In the genomic region with DNA sequence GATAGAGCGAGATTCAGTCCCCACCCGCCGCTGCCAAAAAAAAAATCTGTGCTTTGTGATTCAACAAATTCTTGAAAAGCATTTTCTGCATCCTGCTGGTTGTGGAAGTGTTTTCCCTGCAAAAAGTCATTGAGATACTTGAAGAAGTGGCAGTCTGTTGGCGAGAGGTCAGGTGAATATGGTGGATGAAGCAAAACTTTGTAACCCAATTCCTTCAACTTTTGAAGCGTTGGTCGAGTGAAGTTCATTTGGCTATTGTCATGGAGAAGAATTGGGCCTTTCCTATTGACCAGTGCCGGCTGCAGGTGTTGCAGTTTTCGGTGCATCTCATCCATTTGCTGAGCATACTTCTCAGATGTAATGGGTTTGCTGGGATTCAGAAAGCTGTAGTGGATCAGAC, we compare ENCODE assay signal across 19 cellular contexts. TPM values are rescaled to one million over a fixed set of nuclear protein-coding genes. Genes with fewer than 3 reads are reported as not detected.
DNase-seq lines count a peak whose midpoint lies in the region; ATAC-seq and TF ChIP-seq lines count a peak whose summit lies in the region.
"Had no signal": no experiment of that assay in that cellular context is flagged by ENCODE, and none has a peak within 500 bp of the region (broad histone marks: within the 10 kb centered on the region; RNA-seq: fewer than 3 reads in every experiment).

No MANE protein-coding gene starts in this region.

- H3K27ac ChIP-seq in H9 (ENCODE audit: insufficient read length, low read depth, low read length) (peak overlapping the region; percentile 6), esophagus muscularis mucosa (replicated peaks in 1 of 4) (no peak overlapping the region), substantia nigra (ENCODE audit: low read depth, low read length, poor library complexity, severe bottlenecking) (no peak overlapping the region)

- H3K9me3 Mint-ChIP-seq in H9 (no peaks in the 10 kb centered on the region), WTC11 (no peaks in the 10 kb centered on the region)

- H3T11ph ChIP-seq in H9 (ENCODE audit: low read length): no peak overlapping the region

- H2BK20ac ChIP-seq in H9 (ENCODE audit: low read depth, low read length, poor library complexity, severe bottlenecking): no peak overlapping the region

- H2AK5ac ChIP-seq in H9 (ENCODE audit: insufficient read length, low read length): no peak overlapping the region

- no peaks in the 10 kb centered on the region for H3K9me3 ChIP-seq in H9 (ENCODE audit: control insufficient read depth, low read depth, low read length)
- no peaks in the 10 kb centered on the region for H3K9me3 ChIP-seq in esophagus muscularis mucosa
- H3K9me3 ChIP-seq: A549 had no signal

- CTCF ChIA-PET in WTC11 (lab: Charles Lee): interaction anchor here (1.6 kb wide), 1 partner anchor 21 kb away, joined by 5 read pairs; the partner anchor contains the start of gene SRGAP1

- H3K4me3 ChIP-seq in esophagus muscularis mucosa: no peak overlapping the region
- H3K4me3 ChIP-seq: A549 had no signal

- no peaks in the 10 kb centered on the region for H3K23me2 ChIP-seq in H9 (ENCODE audit: insufficient read length, low read depth, low read length, poor library complexity, severe bottlenecking)

- ATAC-seq in WTC11: peak; percentile 36
- ATAC-seq: A549, HCT116 had no signal

- H3K14ac ChIP-seq in H9 (ENCODE audit: insufficient read depth, low read length): no peak overlapping the region

- H3K79me2 ChIP-seq in H9 (ENCODE audit: insufficient read depth, low read length): no peaks in the 10 kb centered on the region

- no peak overlapping the region for H3K56ac ChIP-seq in H9 (ENCODE audit: insufficient read length, low read depth, low read length)

- H3K36me3 Mint-ChIP-seq in H9 (ENCODE audit: insufficient read depth in 1 of 3, low read depth in 3 of 3): no peaks in the 10 kb centered on the region
- no peaks in the 10 kb centered on the region for H3K36me3 Mint-ChIP-seq in WTC11
- H3K36me3 Mint-ChIP-seq: CD4-positive, alpha-beta memory T cell had no signal

- H4K5ac ChIP-seq in H9 (ENCODE audit: insufficient read length, low read depth, low read length): no peak overlapping the region

- H2BK5ac ChIP-seq in H9 (ENCODE audit: insufficient read length, low read length): no peak overlapping the region

- WGBS in H9 (ENCODE audit: extremely low coverage, insufficient read length, low lambda C conversion rate): no CpG with 5 or more reads among the region's 8 CpGs
- 97% methylated on average over 8 of the region's 8 CpGs for WGBS in esophagus muscularis mucosa

- no peak overlapping the region for H3K9ac ChIP-seq in H9 (ENCODE audit: extremely low read depth, insufficient read length, low read length)

- intact Hi-C loops in esophagus muscularis mucosa (cut with DNase I): no loop called here

- H2AFZ ChIP-seq in H9 (ENCODE audit: low read length): no peak overlapping the region

- no peak overlapping the region for H3K18ac ChIP-seq in H9 (ENCODE audit: insufficient read length, low read depth, low read length)

- H4K8ac ChIP-seq in H9 (replicated peaks; ENCODE audit: insufficient read length, low read depth, low read length): no peak overlapping the region

- H2BK120ac ChIP-seq in H9 (ENCODE audit: low read depth, low read length, poor library complexity, severe bottlenecking): no peak overlapping the region

- H3K27me3 Mint-ChIP-seq in H9 (ENCODE audit: low read depth) (no peaks in the 10 kb centered on the region), WTC11 (ENCODE audit: low read depth) (no peaks in the 10 kb centered on the region)

- no peak overlapping the region for H2BK12ac ChIP-seq in H9 (ENCODE audit: insufficient read length, low read depth, low read length)

- H3K27me3 ChIP-seq in H9 (ENCODE audit: insufficient read depth, low read length) (no peaks in the 10 kb centered on the region), esophagus muscularis mucosa (no peaks in the 10 kb centered on the region)

- H3K4me2 ChIP-seq in H9 (ENCODE audit: insufficient read depth, insufficient read length, low read length): peak overlapping the region; percentile 17

- H3K36me3 ChIP-seq in esophagus muscularis mucosa: no peaks in the 10 kb centered on the region

- POLR2A ChIA-PET in WTC11 (lab: Charles Lee): no interaction called here

- H4K20me1 ChIP-seq in H9 (ENCODE audit: control insufficient read depth, insufficient read depth, insufficient read length): no peaks in the 10 kb centered on the region

- DNase-seq in H9 (no peak), WTC11 (ENCODE audit: low spot score) (no peak), esophagus muscularis mucosa (ENCODE audit: extremely low spot score) (peak; percentile 72), NCI-H1436 treated with DMSO at 0.1 percent for 48 hours (lab: John Stamatoyannopoulos, UW) (no peak), NCI-H524 (lab: John Stamatoyannopoulos, UW) (no peak), substantia nigra (lab: John Stamatoyannopoulos, UW) (no peak)
- DNase-seq: 8988T; ACHN; C1 segment of cervical spinal cord; Calu3; CD4-positive, alpha-beta memory T cell; COR-L47; DMS53; DMS79 treated with DMSO at 0.1 percent for 48 hours; GF-D8; GOT3; H7 had no signal

- H3K4me1 Mint-ChIP-seq in H9: peaks cover 39 to 41% of the 10 kb centered on the region in 2 experiments
- peaks cover 70% of the 10 kb centered on the region for H3K4me1 Mint-ChIP-seq in WTC11
- H3K4me1 Mint-ChIP-seq: CD4-positive, alpha-beta memory T cell had no signal

- no peak for TF ChIP-seq CTCF in H9 (conservative IDR thresholded peaks at IDR 0.05)
- no peak for TF ChIP-seq CTCF in WTC11 (IDR thresholded peaks at IDR 0.05)
- no peak for TF ChIP-seq CTCF in esophagus muscularis mucosa (IDR thresholded peaks at IDR 0.05)

- H3K4ac ChIP-seq in H9 (ENCODE audit: low read depth, low read length): no peak overlapping the region

- peaks cover 4% of the 10 kb centered on the region for H3K79me1 ChIP-seq in H9 (ENCODE audit: insufficient read depth, low read depth, low read length, poor library complexity, severe bottlenecking)

- TF ChIP-seq POLR2A in esophagus muscularis mucosa (IDR thresholded peaks at IDR 0.05; ENCODE audit: low read depth): no peak

- H2BK15ac ChIP-seq in H9 (ENCODE audit: low read depth, low read length): no peak overlapping the region

- no peak overlapping the region for H3K4me3 Mint-ChIP-seq in H9
- H3K4me3 Mint-ChIP-seq in WTC11: peak overlapping the region; percentile 53
- H3K4me3 Mint-ChIP-seq: CD4-positive, alpha-beta memory T cell had no signal

- H3K27ac Mint-ChIP-seq in H9 (no peak overlapping the region; a peak in 1 of 7 replicates), WTC11 (peak overlapping the region; percentile 94)
- H3K27ac Mint-ChIP-seq: CD4-positive, alpha-beta memory T cell had no signal

- H3K23ac ChIP-seq in H9 (ENCODE audit: insufficient read length, low read depth, low read length): no peak overlapping the region

- H3K4me1 ChIP-seq in H9 (ENCODE audit: insufficient read depth, low read length): peaks cover 4% of the 10 kb centered on the region; the same call in 1 of the 2 replicates
- peaks cover 9 to 27% (median 26%) of the 10 kb centered on the region in 4 donors for H3K4me1 ChIP-seq in esophagus muscularis mucosa

- no peak overlapping the region for H4K91ac ChIP-seq in H9 (ENCODE audit: insufficient read length, low read depth, low read length)

- TF ChIP-seq EP300 in esophagus muscularis mucosa (IDR thresholded peaks at IDR 0.05): no peak

TF ChIP-seq in WTC11, 78 proteins besides CTCF, POLR2A, EP300 and RAD21 (continues in another document):
- TF ChIP-seq ZNF121 (CRISPR knock-in tag; IDR thresholded peaks at IDR 0.05) (no peak), ZNF416 (CRISPR knock-in tag; IDR thresholded peaks at IDR 0.05) (no peak), ETV6 (CRISPR knock-in tag; IDR thresholded peaks at IDR 0.05) (no peak), OVOL2 (CRISPR knock-in tag; IDR thresholded peaks at IDR 0.05; ENCODE audit: borderline replicate concordance) (no peak), ZBTB21 (CRISPR knock-in tag; IDR thresholded peaks at IDR 0.05; ENCODE audit: borderline replicate concordance) (no peak), NR3C1 (CRISPR knock-in tag; conservative IDR thresholded peaks at IDR 0.05; ENCODE audit: low read depth) (no peak)
- TF ChIP-seq, protein P1, sequence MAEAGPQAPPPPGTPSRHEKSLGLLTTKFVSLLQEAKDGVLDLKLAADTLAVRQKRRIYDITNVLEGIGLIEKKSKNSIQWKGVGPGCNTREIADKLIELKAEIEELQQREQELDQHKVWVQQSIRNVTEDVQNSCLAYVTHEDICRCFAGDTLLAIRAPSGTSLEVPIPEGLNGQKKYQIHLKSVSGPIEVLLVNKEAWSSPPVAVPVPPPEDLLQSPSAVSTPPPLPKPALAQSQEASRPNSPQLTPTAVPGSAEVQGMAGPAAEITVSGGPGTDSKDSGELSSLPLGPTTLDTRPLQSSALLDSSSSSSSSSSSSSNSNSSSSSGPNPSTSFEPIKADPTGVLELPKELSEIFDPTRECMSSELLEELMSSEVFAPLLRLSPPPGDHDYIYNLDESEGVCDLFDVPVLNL (CRISPR knock-in tag; IDR thresholded peaks at IDR 0.05; ENCODE audit: borderline replicate concordance, low read depth): no peak
- TF ChIP-seq, protein P2, sequence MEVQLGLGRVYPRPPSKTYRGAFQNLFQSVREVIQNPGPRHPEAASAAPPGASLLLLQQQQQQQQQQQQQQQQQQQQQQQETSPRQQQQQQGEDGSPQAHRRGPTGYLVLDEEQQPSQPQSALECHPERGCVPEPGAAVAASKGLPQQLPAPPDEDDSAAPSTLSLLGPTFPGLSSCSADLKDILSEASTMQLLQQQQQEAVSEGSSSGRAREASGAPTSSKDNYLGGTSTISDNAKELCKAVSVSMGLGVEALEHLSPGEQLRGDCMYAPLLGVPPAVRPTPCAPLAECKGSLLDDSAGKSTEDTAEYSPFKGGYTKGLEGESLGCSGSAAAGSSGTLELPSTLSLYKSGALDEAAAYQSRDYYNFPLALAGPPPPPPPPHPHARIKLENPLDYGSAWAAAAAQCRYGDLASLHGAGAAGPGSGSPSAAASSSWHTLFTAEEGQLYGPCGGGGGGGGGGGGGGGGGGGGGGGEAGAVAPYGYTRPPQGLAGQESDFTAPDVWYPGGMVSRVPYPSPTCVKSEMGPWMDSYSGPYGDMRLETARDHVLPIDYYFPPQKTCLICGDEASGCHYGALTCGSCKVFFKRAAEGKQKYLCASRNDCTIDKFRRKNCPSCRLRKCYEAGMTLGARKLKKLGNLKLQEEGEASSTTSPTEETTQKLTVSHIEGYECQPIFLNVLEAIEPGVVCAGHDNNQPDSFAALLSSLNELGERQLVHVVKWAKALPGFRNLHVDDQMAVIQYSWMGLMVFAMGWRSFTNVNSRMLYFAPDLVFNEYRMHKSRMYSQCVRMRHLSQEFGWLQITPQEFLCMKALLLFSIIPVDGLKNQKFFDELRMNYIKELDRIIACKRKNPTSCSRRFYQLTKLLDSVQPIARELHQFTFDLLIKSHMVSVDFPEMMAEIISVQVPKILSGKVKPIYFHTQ (CRISPR knock-in tag; IDR thresholded peaks at IDR 0.05): no peak

RNA-seq across cellular contexts. Expression of gene SRGAP1, which starts 20.9 kb away (rescaled TPM):
- total RNA-seq in H9 (2021) (3.4 and 4.8 TPM in 2 replicates), WTC11 (2021) (8.1 to 10.3 TPM (median 9.9 TPM) in 3 replicates), esophagus muscularis mucosa (10 to 100 TPM in 3 of 4 donors, 1 to 10 TPM in 1; 7.6 to 17.5 (median 14.6) TPM)
